In genomic region chr15:94119923-94120775, GRCh38 we compare ENCODE assay signal across 8 cellular contexts.
DNase-seq lines count a peak whose midpoint lies in the region; ATAC-seq and TF ChIP-seq lines count a peak whose summit lies in the region.

No MANE protein-coding gene starts in this region.

- H3K4me1 ChIP-seq in colonic mucosa (no peaks in the 10 kb centered on the region), liver (ENCODE audit: control insufficient read depth in 4 of 4, insufficient read depth in 4 of 4, low read length in 3 of 4) (no peaks in the 10 kb centered on the region)

- H3K27me3 ChIP-seq in colonic mucosa (no peaks in the 10 kb centered on the region), liver (ENCODE audit: control insufficient read depth in 4 of 4, insufficient read depth in 4 of 4, low read length in 3 of 4) (peaks cover 0 to 2% (median under 1%) of the 10 kb centered on the region in 4 donors)

- DNase-seq in CD1c-positive myeloid dendritic cell (ENCODE audit: extremely low spot score) (peak; percentile 74), NCI-H2081 (lab: John Stamatoyannopoulos, UW) (peak; percentile 82 to 83), T-helper 17 cell (peak in 1 of 3 donors; percentile 32), colonic mucosa (peak; percentile 65)
- peak in 1 of 2 donors; percentile 64 for DNase-seq in stimulated activated effector memory CD8-positive, alpha-beta T cell treated with anti-CD3 and anti-CD28 coated beads, Interleukin-12 subunit alpha, Interleukin-12 subunit beta, amount 100 ng/mL, for 72 hours (ENCODE audit: low spot score in 2 of 2)

- H3K27ac Mint-ChIP-seq in T-helper 17 cell = no peak overlapping the region
- H3K27ac Mint-ChIP-seq in stimulated activated effector memory CD8-positive, alpha-beta T cell treated with anti-CD3 and anti-CD28 coated beads, Interleukin-12 subunit alpha, Interleukin-12 subunit beta, amount 100 ng/mL, for 72 hours = no peak overlapping the region

- TF ChIP-seq CTCF in colonic mucosa (IDR thresholded peaks at IDR 0.05) (peak; percentile 87), liver (IDR thresholded peaks at IDR 0.05; ENCODE audit: low read depth, low read length, missing input control) (peak; percentile 81)

- no peak overlapping the region for H3K9ac ChIP-seq in colonic mucosa (ENCODE audit: low read depth in 2 of 2, low read length in 2 of 2)
- H3K9ac ChIP-seq in liver (ENCODE audit: low read depth in 1 of 2, low read length in 2 of 2) = no peak overlapping the region

- H3K4me3 ChIP-seq in colonic mucosa (no peak overlapping the region), liver (ENCODE audit: low read depth in 1 of 3, low read length in 3 of 3) (no peak overlapping the region)

- H3K4me1 Mint-ChIP-seq in T-helper 17 cell = no peaks in the 10 kb centered on the region
- H3K4me1 Mint-ChIP-seq in stimulated activated effector memory CD8-positive, alpha-beta T cell treated with anti-CD3 and anti-CD28 coated beads, Interleukin-12 subunit alpha, Interleukin-12 subunit beta, amount 100 ng/mL, for 72 hours = no peaks in the 10 kb centered on the region

- no peaks in the 10 kb centered on the region for H3K36me3 ChIP-seq in colonic mucosa
- H3K36me3 ChIP-seq in liver (ENCODE audit: control insufficient read depth in 4 of 4, insufficient read depth in 3 of 4, low read depth in 1 of 4, low read length in 3 of 4) = no peaks in the 10 kb centered on the region

- H3K27me3 Mint-ChIP-seq in T-helper 17 cell = peaks cover 14% of the 10 kb centered on the region

- peak; percentile 90 to 93 for TF ChIP-seq RAD21 in liver (IDR thresholded peaks at IDR 0.05)

- H3K9me3 Mint-ChIP-seq in stimulated activated effector memory CD8-positive, alpha-beta T cell treated with anti-CD3 and anti-CD28 coated beads, Interleukin-12 subunit alpha, Interleukin-12 subunit beta, amount 100 ng/mL, for 72 hours = no peaks in the 10 kb centered on the region

- intact Hi-C loops in colonic mucosa (cut with DNase I) = loop anchor here (5.0 kb wide), 3 partner anchors 123 to 1088 kb away; partner anchors contain the start of gene RGMA

- ATAC-seq in GM18907 (IDR thresholded peaks at IDR 0.05; ENCODE audit: unreplicated experiment) (peak; percentile 99), HG03095 (IDR thresholded peaks at IDR 0.05; ENCODE audit: unreplicated experiment) (peak; percentile 98), T-helper 17 cell (peak; percentile 99)
- ATAC-seq in stimulated activated effector memory CD8-positive, alpha-beta T cell treated with anti-CD3 and anti-CD28 coated beads, Interleukin-12 subunit alpha, Interleukin-12 subunit beta, amount 100 ng/mL, for 72 hours = peak; percentile 96

- WGBS in liver = 48% methylated on average over 11 of the region's 11 CpGs

- H3K27ac ChIP-seq in colonic mucosa (no peak overlapping the region), liver (ENCODE audit: low read depth in 1 of 2, low read length in 2 of 2) (no peak overlapping the region)

- H3K36me3 Mint-ChIP-seq in T-helper 17 cell (ENCODE audit: low read depth) = no peaks in the 10 kb centered on the region
- H3K36me3 Mint-ChIP-seq in stimulated activated effector memory CD8-positive, alpha-beta T cell treated with anti-CD3 and anti-CD28 coated beads, Interleukin-12 subunit alpha, Interleukin-12 subunit beta, amount 100 ng/mL, for 72 hours = no peaks in the 10 kb centered on the region

- no peak overlapping the region for H3K4me3 Mint-ChIP-seq in T-helper 17 cell
- no peak overlapping the region for H3K4me3 Mint-ChIP-seq in stimulated activated effector memory CD8-positive, alpha-beta T cell treated with anti-CD3 and anti-CD28 coated beads, Interleukin-12 subunit alpha, Interleukin-12 subunit beta, amount 100 ng/mL, for 72 hours

- H3K9me3 ChIP-seq in T-helper 17 cell (ENCODE audit: control insufficient read depth, low read length, poor library complexity, severe bottlenecking) = peaks cover 3% of the 10 kb centered on the region
- H3K9me3 ChIP-seq in colonic mucosa = no peaks in the 10 kb centered on the region
- H3K9me3 ChIP-seq in liver (ENCODE audit: control insufficient read depth in 4 of 4, low read length in 3 of 4) = no peaks in the 10 kb centered on the region

TF ChIP-seq in liver, 16 proteins besides CTCF, POLR2A, EP300 and RAD21:
- peak in 1 of 2 donors; percentile 11 for TF ChIP-seq JUND (IDR thresholded peaks at IDR 0.05)
- TF ChIP-seq, protein P1, sequence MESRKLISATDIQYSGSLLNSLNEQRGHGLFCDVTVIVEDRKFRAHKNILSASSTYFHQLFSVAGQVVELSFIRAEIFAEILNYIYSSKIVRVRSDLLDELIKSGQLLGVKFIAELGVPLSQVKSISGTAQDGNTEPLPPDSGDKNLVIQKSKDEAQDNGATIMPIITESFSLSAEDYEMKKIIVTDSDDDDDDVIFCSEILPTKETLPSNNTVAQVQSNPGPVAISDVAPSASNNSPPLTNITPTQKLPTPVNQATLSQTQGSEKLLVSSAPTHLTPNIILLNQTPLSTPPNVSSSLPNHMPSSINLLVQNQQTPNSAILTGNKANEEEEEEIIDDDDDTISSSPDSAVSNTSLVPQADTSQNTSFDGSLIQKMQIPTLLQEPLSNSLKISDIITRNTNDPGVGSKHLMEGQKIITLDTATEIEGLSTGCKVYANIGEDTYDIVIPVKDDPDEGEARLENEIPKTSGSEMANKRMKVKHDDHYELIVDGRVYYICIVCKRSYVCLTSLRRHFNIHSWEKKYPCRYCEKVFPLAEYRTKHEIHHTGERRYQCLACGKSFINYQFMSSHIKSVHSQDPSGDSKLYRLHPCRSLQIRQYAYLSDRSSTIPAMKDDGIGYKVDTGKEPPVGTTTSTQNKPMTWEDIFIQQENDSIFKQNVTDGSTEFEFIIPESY (IDR thresholded peaks at IDR 0.05) = no peak
- peak in 1 of 2 donors; percentile 9 for TF ChIP-seq HNF4A (conservative IDR thresholded peaks at IDR 0.05)
- peak; percentile 67 for TF ChIP-seq YY1 (IDR thresholded peaks at IDR 0.05)
